ENCODE assay signal across 8 cellular contexts in the genomic region with DNA sequence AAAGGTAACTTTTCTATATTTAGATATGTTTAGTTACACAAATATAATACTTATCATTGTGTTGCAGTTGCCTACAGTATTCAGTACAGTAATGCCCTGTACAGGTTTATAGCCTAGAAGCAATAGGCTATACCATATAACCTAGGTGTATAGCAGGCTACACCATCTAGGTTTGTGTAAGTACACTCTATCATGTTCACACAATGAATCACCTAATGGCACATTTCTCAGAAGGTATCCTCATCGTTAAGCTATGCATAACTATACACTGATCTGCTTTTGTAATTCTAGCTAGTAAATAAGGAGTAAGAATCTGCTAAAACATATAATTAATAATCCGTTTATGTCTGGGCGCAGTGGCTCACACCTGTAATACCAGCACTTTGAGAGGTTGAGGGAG.
"Had no signal": no experiment of that assay in that cellular context is flagged by ENCODE, and none has a peak within 500 bp of the region (broad histone marks: within the 10 kb centered on the region; RNA-seq: fewer than 3 reads in every experiment).

No MANE protein-coding gene starts in this region.

- FAIRE-seq: G401.6, GM12878, GM12891, GM12892, GM18507, GM19239 had no signal

- ATAC-seq: GM12878 had no signal

- DNase-seq: GDM1, GF-D8 had no signal

- H3K4me3 ChIP-seq: GM12878 had no signal
